ENCODE assay signal across 8 cellular contexts in genomic region chr11:71787014-71787823, GRCh38. TPM values are rescaled to one million over a fixed set of nuclear protein-coding genes. Genes with fewer than 3 reads are reported as not detected.
DNase-seq lines count a peak whose midpoint lies in the region; ATAC-seq and TF ChIP-seq lines count a peak whose summit lies in the region.

No MANE protein-coding gene starts in this region.

- H3K4me2 ChIP-seq in SU-DHL-6 (ENCODE audit: low read depth, low read length, poor library complexity, severe bottlenecking), result peak overlapping the region; percentile 75

- H3K27ac Mint-ChIP-seq in activated naive CD8-positive, alpha-beta T cell treated with anti-CD3 and anti-CD28 coated beads, Interleukin-2, amount 50 U/mL, for 24 hours, result peak overlapping the region; percentile 98
- peak overlapping the region; percentile 99 for H3K27ac Mint-ChIP-seq in type B pancreatic cell

- H3K27me3 ChIP-seq in SU-DHL-6 (ENCODE audit: low read length) (no peaks in the 10 kb centered on the region), heart left ventricle (no peaks in the 10 kb centered on the region)

- peaks cover 23% of the 10 kb centered on the region for H3K4me1 Mint-ChIP-seq in activated naive CD8-positive, alpha-beta T cell treated with anti-CD3 and anti-CD28 coated beads, Interleukin-2, amount 50 U/mL, for 24 hours
- peaks cover 16% of the 10 kb centered on the region for H3K4me1 Mint-ChIP-seq in type B pancreatic cell (ENCODE audit: unreplicated experiment)

- ATAC-seq in HG02642 (IDR thresholded peaks at IDR 0.05; ENCODE audit: poor library complexity, unreplicated experiment), result peak; percentile 99
- peak; percentile 97 for ATAC-seq in activated naive CD8-positive, alpha-beta T cell treated with anti-CD3 and anti-CD28 coated beads, Interleukin-2, amount 50 U/mL, for 24 hours
- peak; percentile 99 to 100 (median 100) for ATAC-seq in heart left ventricle

- no peaks in the 10 kb centered on the region for H3K9me3 ChIP-seq in SU-DHL-6 (ENCODE audit: insufficient read depth, low read length)
- no peaks in the 10 kb centered on the region for H3K9me3 ChIP-seq in heart left ventricle

- H3K9me2 ChIP-seq in SU-DHL-6 (replicated peaks; ENCODE audit: insufficient read depth, low read length), result no peaks in the 10 kb centered on the region

- WGBS in heart left ventricle, 4 donors, result 0 to 1% (median 1%) methylated on average over 31 to 67 of the region's 67 CpGs

- H3K36me3 ChIP-seq in SU-DHL-6 (ENCODE audit: low read length) (no peaks in the 10 kb centered on the region), heart left ventricle (no peaks in the 10 kb centered on the region)

- TF ChIP-seq CTCF in GM12864 (IDR thresholded peaks at IDR 0.05; ENCODE audit: low read depth, low read length, missing control alignments) (no peak), SU-DHL-6 (IDR thresholded peaks at IDR 0.05; ENCODE audit: insufficient read depth, low read length, poor library complexity, severe bottlenecking) (no peak), heart left ventricle (IDR thresholded peaks at IDR 0.05) (no peak), type B pancreatic cell (conservative IDR thresholded peaks at IDR 0.05) (no peak)

- peak overlapping the region; percentile 92 for H3K4me3 Mint-ChIP-seq in activated naive CD8-positive, alpha-beta T cell treated with anti-CD3 and anti-CD28 coated beads, Interleukin-2, amount 50 U/mL, for 24 hours
- H3K4me3 Mint-ChIP-seq in type B pancreatic cell, result peak overlapping the region; percentile 99

- no peaks in the 10 kb centered on the region for H3K79me2 ChIP-seq in SU-DHL-6 (ENCODE audit: insufficient read depth, low read length)

- no peak for TF ChIP-seq POLR2A in heart left ventricle (IDR thresholded peaks at IDR 0.05)

- peaks cover 9% of the 10 kb centered on the region for H3K36me3 Mint-ChIP-seq in activated naive CD8-positive, alpha-beta T cell treated with anti-CD3 and anti-CD28 coated beads, Interleukin-2, amount 50 U/mL, for 24 hours (ENCODE audit: low read depth)
- no peaks in the 10 kb centered on the region for H3K36me3 Mint-ChIP-seq in type B pancreatic cell

- peak overlapping the region; percentile 73 for H3K9ac ChIP-seq in SU-DHL-6 (ENCODE audit: low read length)

- no peaks in the 10 kb centered on the region for H4K20me1 ChIP-seq in SU-DHL-6 (ENCODE audit: low read depth, low read length)

- DNase-seq in GM12864 (ENCODE audit: low read depth) (peak; percentile 88), NCI-H1105 treated with DMSO at 0.1 percent for 48 hours (lab: John Stamatoyannopoulos, UW) (peak; percentile 97), heart left ventricle (peak; percentile 100), pons (ENCODE audit: low spot score) (peak; percentile 99), type B pancreatic cell (ENCODE audit: extremely low spot score, unreplicated experiment) (peak; percentile 99)
- peak; percentile 99 for DNase-seq in activated naive CD8-positive, alpha-beta T cell treated with anti-CD3 and anti-CD28 coated beads, Interleukin-2, amount 50 U/mL, for 24 hours

- no peaks in the 10 kb centered on the region for H3F3A ChIP-seq in SU-DHL-6 (ENCODE audit: insufficient read depth)

- no peaks in the 10 kb centered on the region for H3K9me3 Mint-ChIP-seq in activated naive CD8-positive, alpha-beta T cell treated with anti-CD3 and anti-CD28 coated beads, Interleukin-2, amount 50 U/mL, for 24 hours
- H3K9me3 Mint-ChIP-seq in type B pancreatic cell, result no peaks in the 10 kb centered on the region

- intact Hi-C loops in heart left ventricle (cut with DNase I), result no loop called here

- peak overlapping the region; percentile 89 for H2AFZ ChIP-seq in SU-DHL-6 (ENCODE audit: low read depth, low read length, severe bottlenecking)

- peaks cover 0 to 7% (median 0%) of the 10 kb centered on the region in 12 donors for H3K4me1 ChIP-seq in heart left ventricle

- peak overlapping the region; percentile 63 for H3K27ac ChIP-seq in SU-DHL-6 (ENCODE audit: low read depth, low read length)
- H3K27ac ChIP-seq in heart left ventricle, result peak overlapping the region in 11 of 12 donors; percentile 32 to 88 (median 82)

- no peaks in the 10 kb centered on the region for H3K27me3 Mint-ChIP-seq in activated naive CD8-positive, alpha-beta T cell treated with anti-CD3 and anti-CD28 coated beads, Interleukin-2, amount 50 U/mL, for 24 hours
- H3K27me3 Mint-ChIP-seq in type B pancreatic cell, result peaks cover 4% of the 10 kb centered on the region

- H3K4me3 ChIP-seq in GM12864 (ENCODE audit: low read depth, low read length), result peak overlapping the region; percentile 85
- H3K4me3 ChIP-seq in SU-DHL-6 (ENCODE audit: insufficient read depth, low read length, poor library complexity, severe bottlenecking), result peak overlapping the region; percentile 67
- peak overlapping the region; percentile 48 to 95 (median 74) for H3K4me3 ChIP-seq in heart left ventricle

RNA-seq across cellular contexts. Expression of gene DEFB108B, which starts 45.8 kb away (rescaled TPM):
- not detected for total RNA-seq in heart left ventricle
- polyA plus RNA-seq in heart left ventricle, result not detected
- total RNA-seq in type B pancreatic cell (ENCODE audit: low replicate concordance), result not detected in 2 replicates

Comparison
In these comparisons a context has a peak if more than half of its experiments do, and no peak if none do; other contexts are left out.
1. Peak in every context shown above with its lines: DNase-seq, ATAC-seq, H3K4me3 ChIP-seq and H3K27ac ChIP-seq.